ENCODE assay signal across 1 cellular context in the genomic region with DNA sequence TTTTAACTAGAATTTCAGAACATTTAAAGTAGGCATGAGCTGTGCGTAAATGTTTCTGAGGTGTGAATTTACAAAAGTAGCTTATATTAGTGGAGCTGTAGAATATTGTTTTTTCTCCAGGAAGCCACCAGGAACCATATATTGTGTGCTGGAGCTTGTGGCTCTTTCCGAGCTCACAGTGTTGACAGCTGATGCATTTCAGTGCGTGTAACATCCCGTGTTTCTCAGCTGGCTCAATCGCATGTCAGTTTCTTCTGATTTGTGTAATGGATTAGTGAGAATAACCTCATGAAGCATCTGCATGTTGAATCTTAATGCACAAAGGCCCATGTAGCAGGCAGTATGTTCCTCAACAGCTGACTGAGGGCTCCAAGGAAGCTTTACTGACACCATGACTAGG.
TF ChIP-seq lines count a peak whose summit lies in the region.

No MANE protein-coding gene starts in this region.

TF ChIP-seq in neural cell, 6 proteins besides CTCF, POLR2A, EP300 and RAD21:
- TF ChIP-seq POLR2AphosphoS5 (IDR thresholded peaks at IDR 0.05) (peak; percentile 60), MXI1 (conservative IDR thresholded peaks at IDR 0.05; ENCODE audit: poor library complexity, severe bottlenecking) (peak; percentile 37), TAF1 (IDR thresholded peaks at IDR 0.05; ENCODE audit: low read depth) (no peak)
